ENCODE assay signal across 19 cellular contexts in the genomic region with DNA sequence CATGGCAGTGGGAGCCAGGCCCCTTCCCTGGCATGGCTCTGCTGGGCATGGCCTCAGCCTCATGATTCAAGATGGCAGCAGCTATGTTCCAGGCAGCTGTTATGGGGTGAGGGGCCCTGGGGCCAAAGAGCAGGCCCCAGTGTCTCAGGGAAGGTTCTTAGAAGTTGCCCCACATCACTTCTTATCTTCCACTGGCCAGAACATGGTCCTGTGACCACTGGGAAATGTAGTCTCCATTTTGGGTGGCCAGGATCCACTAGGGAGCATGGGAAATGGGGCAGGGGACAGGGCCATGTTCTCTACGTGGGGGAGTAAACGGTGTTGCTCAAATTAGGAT. TPM values are rescaled to one million over a fixed set of nuclear protein-coding genes. Genes with fewer than 3 reads are reported as not detected.
DNase-seq lines count a peak whose midpoint lies in the region; ATAC-seq and TF ChIP-seq lines count a peak whose summit lies in the region.
"Had no signal": no experiment of that assay in that cellular context is flagged by ENCODE, and none has a peak within 500 bp of the region (broad histone marks: within the 10 kb centered on the region; RNA-seq: fewer than 3 reads in every experiment).

No MANE protein-coding gene starts in this region.

- CTCF ChIA-PET in CD8-positive, alpha-beta T cell (lab: Charles Lee): interaction anchor here (0.7 to 2.2 kb wide), 3 partner anchors 12 to 73 kb away, joined by 3 to 7 read pairs (median 5); no protein-coding TSS in a partner anchor

- peaks cover 27% of the 10 kb centered on the region for H3K4me1 ChIP-seq in CD8-positive, alpha-beta T cell (ENCODE audit: insufficient read depth, low read length)

- POLR2A ChIA-PET in CD8-positive, alpha-beta T cell (lab: Charles Lee): interaction anchor here (1.6 to 2.0 kb wide), 3 partner anchors 12 to 76 kb away, joined by 3 to 11 read pairs (median 6); no protein-coding TSS in a partner anchor

- no peak for TF ChIP-seq CTCF in CD8-positive, alpha-beta T cell (IDR thresholded peaks at IDR 0.05)

- H3K4me3 ChIP-seq in CD8-positive, alpha-beta T cell (ENCODE audit: low read depth, low read length): no peak overlapping the region
- H3K4me3 ChIP-seq: BLaER1, PC-9 had no signal

- H3K9me3 Mint-ChIP-seq in activated naive CD4-positive, alpha-beta T cell treated with anti-CD3 and anti-CD28 coated beads, Interleukin-2, amount 50 U/mL, for 72 hours: no peaks in the 10 kb centered on the region
- no peaks in the 10 kb centered on the region for H3K9me3 Mint-ChIP-seq in CD8-positive, alpha-beta T cell
- no peaks in the 10 kb centered on the region for H3K9me3 Mint-ChIP-seq in activated naive CD8-positive, alpha-beta T cell treated with anti-CD3 and anti-CD28 coated beads, Interleukin-2, amount 50 U/mL, for 24 hours
- H3K9me3 Mint-ChIP-seq in stimulated activated effector memory CD8-positive, alpha-beta T cell treated with anti-CD3 and anti-CD28 coated beads, Interleukin-12 subunit alpha, Interleukin-12 subunit beta, amount 100 ng/mL, for 72 hours: no peaks in the 10 kb centered on the region

- H3K27me3 ChIP-seq in CD8-positive, alpha-beta T cell (ENCODE audit: insufficient read depth, low read length): no peaks in the 10 kb centered on the region
- H3K27me3 ChIP-seq: BLaER1 had no signal

- H3K27me3 Mint-ChIP-seq in CD8-positive, alpha-beta T cell (ENCODE audit: low read depth): no peaks in the 10 kb centered on the region
- no peaks in the 10 kb centered on the region for H3K27me3 Mint-ChIP-seq in activated naive CD8-positive, alpha-beta T cell treated with anti-CD3 and anti-CD28 coated beads, Interleukin-2, amount 50 U/mL, for 24 hours

- H3K4me1 Mint-ChIP-seq in CD8-positive, alpha-beta T cell (ENCODE audit: low read depth): peaks cover 45% of the 10 kb centered on the region
- peaks cover 38% of the 10 kb centered on the region for H3K4me1 Mint-ChIP-seq in activated naive CD8-positive, alpha-beta T cell treated with anti-CD3 and anti-CD28 coated beads, Interleukin-2, amount 50 U/mL, for 24 hours
- H3K4me1 Mint-ChIP-seq in stimulated activated effector memory CD8-positive, alpha-beta T cell treated with anti-CD3 and anti-CD28 coated beads, Interleukin-12 subunit alpha, Interleukin-12 subunit beta, amount 100 ng/mL, for 72 hours: no peaks in the 10 kb centered on the region

- H3K27ac Mint-ChIP-seq in activated naive CD4-positive, alpha-beta T cell treated with anti-CD3 and anti-CD28 coated beads, Interleukin-2, amount 50 U/mL, for 72 hours: peak overlapping the region; percentile 68 to 70
- peak overlapping the region; percentile 45 for H3K27ac Mint-ChIP-seq in CD8-positive, alpha-beta T cell
- peak overlapping the region; percentile 50 for H3K27ac Mint-ChIP-seq in activated naive CD8-positive, alpha-beta T cell treated with anti-CD3 and anti-CD28 coated beads, Interleukin-2, amount 50 U/mL, for 24 hours
- peak overlapping the region; percentile 74 for H3K27ac Mint-ChIP-seq in stimulated activated effector memory CD8-positive, alpha-beta T cell treated with anti-CD3 and anti-CD28 coated beads, Interleukin-12 subunit alpha, Interleukin-12 subunit beta, amount 100 ng/mL, for 72 hours

- ATAC-seq in activated naive CD4-positive, alpha-beta T cell treated with anti-CD3 and anti-CD28 coated beads, Interleukin-2, amount 50 U/mL, for 72 hours: no peak
- ATAC-seq in CD8-positive, alpha-beta T cell: no peak
- ATAC-seq in activated naive CD8-positive, alpha-beta T cell treated with anti-CD3 and anti-CD28 coated beads, Interleukin-2, amount 50 U/mL, for 24 hours: no peak
- no peak for ATAC-seq in stimulated activated effector memory CD8-positive, alpha-beta T cell treated with anti-CD3 and anti-CD28 coated beads, Interleukin-12 subunit alpha, Interleukin-12 subunit beta, amount 100 ng/mL, for 72 hours
- ATAC-seq in GM21737 (IDR thresholded peaks at IDR 0.05; ENCODE audit: unreplicated experiment): no peak

- no peak overlapping the region for H3K4me3 Mint-ChIP-seq in CD8-positive, alpha-beta T cell
- no peak overlapping the region for H3K4me3 Mint-ChIP-seq in activated naive CD8-positive, alpha-beta T cell treated with anti-CD3 and anti-CD28 coated beads, Interleukin-2, amount 50 U/mL, for 24 hours
- H3K4me3 Mint-ChIP-seq in stimulated activated effector memory CD8-positive, alpha-beta T cell treated with anti-CD3 and anti-CD28 coated beads, Interleukin-12 subunit alpha, Interleukin-12 subunit beta, amount 100 ng/mL, for 72 hours: no peak overlapping the region

- H3K36me3 Mint-ChIP-seq in activated naive CD4-positive, alpha-beta T cell treated with anti-CD3 and anti-CD28 coated beads, Interleukin-2, amount 50 U/mL, for 72 hours: peaks cover 6 to 22% of the 10 kb centered on the region in 2 donors
- peaks cover 74% of the 10 kb centered on the region for H3K36me3 Mint-ChIP-seq in CD8-positive, alpha-beta T cell
- peaks cover 6% of the 10 kb centered on the region for H3K36me3 Mint-ChIP-seq in activated naive CD8-positive, alpha-beta T cell treated with anti-CD3 and anti-CD28 coated beads, Interleukin-2, amount 50 U/mL, for 24 hours (ENCODE audit: low read depth)
- H3K36me3 Mint-ChIP-seq in stimulated activated effector memory CD8-positive, alpha-beta T cell treated with anti-CD3 and anti-CD28 coated beads, Interleukin-12 subunit alpha, Interleukin-12 subunit beta, amount 100 ng/mL, for 72 hours: peaks cover 6% of the 10 kb centered on the region

- H3K27ac ChIP-seq in CD8-positive, alpha-beta T cell (ENCODE audit: low read depth, low read length): no peak overlapping the region
- H3K27ac ChIP-seq: BLaER1, KMS-11, PC-9 had no signal

- DNase-seq in activated naive CD4-positive, alpha-beta T cell treated with anti-CD3 and anti-CD28 coated beads, Interleukin-2, amount 50 U/mL, for 72 hours (ENCODE audit: low spot score in 2 of 2): no peak
- DNase-seq in activated naive CD4-positive, alpha-beta T cell treated with anti-CD3 and anti-CD28 coated beads, Interleukin-2, amount 50 U/mL, for 16 hours: no peak
- no peak for DNase-seq in CD8-positive, alpha-beta T cell
- no peak for DNase-seq in activated naive CD8-positive, alpha-beta T cell treated with anti-CD3 and anti-CD28 coated beads, Interleukin-2, amount 50 U/mL, for 24 hours
- no peak for DNase-seq in stimulated activated effector memory CD8-positive, alpha-beta T cell treated with anti-CD3 and anti-CD28 coated beads, Interleukin-12 subunit alpha, Interleukin-12 subunit beta, amount 100 ng/mL, for 72 hours (ENCODE audit: low spot score in 2 of 2)
- no peak for DNase-seq in NCI-H146 (lab: John Stamatoyannopoulos, UW)
- DNase-seq: ACHN, NCI-H1105, NCI-H2029 treated with DMSO at 0.1 percent for 48 hours, NCI-H226, NCI-H510A treated with DMSO at 0.1 percent for 48 hours, NCI-H748 treated with DMSO at 0.1 percent for 48 hours, PC-9, RPMI8226, SHP77 treated with DMSO at 0.1 percent for 48 hours had no signal

- peaks cover 27% of the 10 kb centered on the region for H3K36me3 ChIP-seq in CD8-positive, alpha-beta T cell (ENCODE audit: insufficient read depth, low read length)

- H3K9me3 ChIP-seq in CD8-positive, alpha-beta T cell (ENCODE audit: low read length): no peaks in the 10 kb centered on the region
- H3K9me3 ChIP-seq: BLaER1 had no signal

- intact Hi-C loops in CD8-positive, alpha-beta T cell (cut with DNase I, micrococcal nuclease): no loop called here

RNA-seq across cellular contexts. Expression of gene SUSD3, which starts 18.3 kb away (rescaled TPM):
- 10 to 100 TPM; 70.7 to 81.9 TPM for total RNA-seq in activated naive CD4-positive, alpha-beta T cell treated with anti-CD3 and anti-CD28 coated beads, Interleukin-2, amount 50 U/mL, for 72 hours
- 10 to 100 TPM; 20.6 to 22.7 TPM for total RNA-seq in CD8-positive, alpha-beta T cell
- total RNA-seq: H4 had no signal

RNA-seq across cellular contexts. Expression of gene CARD19, which starts 19.3 kb away (rescaled TPM):
- total RNA-seq in activated naive CD4-positive, alpha-beta T cell treated with anti-CD3 and anti-CD28 coated beads, Interleukin-2, amount 50 U/mL, for 72 hours: 10 to 100 TPM; 58.1 to 82.6 TPM
- 10 to 100 TPM; 72.1 to 78.0 TPM for total RNA-seq in CD8-positive, alpha-beta T cell

RNA-seq across cellular contexts. Expression of gene NINJ1, which starts 57.3 kb away (rescaled TPM):
- total RNA-seq in activated naive CD4-positive, alpha-beta T cell treated with anti-CD3 and anti-CD28 coated beads, Interleukin-2, amount 50 U/mL, for 72 hours: 10 to 100 TPM; 81.0 to 84.8 TPM
- total RNA-seq in CD8-positive, alpha-beta T cell: 100 to 1,000 TPM; 214 to 229 TPM
